ENCODE assay signal across 1 cellular context in the genomic region with DNA sequence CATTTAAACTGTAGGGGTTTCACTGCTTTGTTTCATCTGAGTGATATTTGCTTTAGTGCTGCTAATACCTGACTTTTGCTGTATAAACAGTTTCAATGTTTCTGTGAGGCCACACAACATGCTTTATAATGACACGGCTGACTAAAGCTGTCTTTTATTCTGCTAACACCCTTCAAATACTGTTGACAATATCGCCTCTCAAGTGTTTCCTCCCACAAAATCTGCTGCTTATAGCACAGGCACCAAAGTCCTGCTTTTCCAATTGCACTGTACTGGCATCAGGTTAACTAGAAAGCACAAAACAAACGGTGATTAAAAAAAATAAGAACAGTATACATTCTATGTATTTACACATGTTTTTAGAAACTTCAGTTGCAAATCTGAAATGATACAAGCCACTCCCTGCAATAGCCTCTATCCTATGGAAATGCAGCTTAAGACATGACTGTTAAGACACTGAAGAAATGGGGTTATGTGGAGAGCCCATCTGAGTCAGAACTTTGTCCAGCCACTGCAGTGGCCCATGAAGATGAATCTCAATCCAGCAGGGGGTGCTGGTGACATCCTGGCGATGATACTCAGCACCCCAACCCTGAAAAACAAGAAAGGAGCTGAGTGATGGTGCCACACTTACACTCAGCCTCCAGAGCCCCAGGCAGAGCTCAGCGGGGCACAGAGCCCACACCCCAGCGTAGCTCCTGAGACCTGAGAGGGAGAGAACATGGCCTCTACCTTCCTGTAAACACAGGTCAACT.
TF ChIP-seq lines count a peak whose summit lies in the region.

No MANE protein-coding gene starts in this region.

TF ChIP-seq in Ishikawa, 13 proteins besides CTCF, POLR2A, EP300 and RAD21 (continued from another document):
- TF ChIP-seq, protein P1, sequence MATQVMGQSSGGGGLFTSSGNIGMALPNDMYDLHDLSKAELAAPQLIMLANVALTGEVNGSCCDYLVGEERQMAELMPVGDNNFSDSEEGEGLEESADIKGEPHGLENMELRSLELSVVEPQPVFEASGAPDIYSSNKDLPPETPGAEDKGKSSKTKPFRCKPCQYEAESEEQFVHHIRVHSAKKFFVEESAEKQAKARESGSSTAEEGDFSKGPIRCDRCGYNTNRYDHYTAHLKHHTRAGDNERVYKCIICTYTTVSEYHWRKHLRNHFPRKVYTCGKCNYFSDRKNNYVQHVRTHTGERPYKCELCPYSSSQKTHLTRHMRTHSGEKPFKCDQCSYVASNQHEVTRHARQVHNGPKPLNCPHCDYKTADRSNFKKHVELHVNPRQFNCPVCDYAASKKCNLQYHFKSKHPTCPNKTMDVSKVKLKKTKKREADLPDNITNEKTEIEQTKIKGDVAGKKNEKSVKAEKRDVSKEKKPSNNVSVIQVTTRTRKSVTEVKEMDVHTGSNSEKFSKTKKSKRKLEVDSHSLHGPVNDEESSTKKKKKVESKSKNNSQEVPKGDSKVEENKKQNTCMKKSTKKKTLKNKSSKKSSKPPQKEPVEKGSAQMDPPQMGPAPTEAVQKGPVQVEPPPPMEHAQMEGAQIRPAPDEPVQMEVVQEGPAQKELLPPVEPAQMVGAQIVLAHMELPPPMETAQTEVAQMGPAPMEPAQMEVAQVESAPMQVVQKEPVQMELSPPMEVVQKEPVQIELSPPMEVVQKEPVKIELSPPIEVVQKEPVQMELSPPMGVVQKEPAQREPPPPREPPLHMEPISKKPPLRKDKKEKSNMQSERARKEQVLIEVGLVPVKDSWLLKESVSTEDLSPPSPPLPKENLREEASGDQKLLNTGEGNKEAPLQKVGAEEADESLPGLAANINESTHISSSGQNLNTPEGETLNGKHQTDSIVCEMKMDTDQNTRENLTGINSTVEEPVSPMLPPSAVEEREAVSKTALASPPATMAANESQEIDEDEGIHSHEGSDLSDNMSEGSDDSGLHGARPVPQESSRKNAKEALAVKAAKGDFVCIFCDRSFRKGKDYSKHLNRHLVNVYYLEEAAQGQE (IDR thresholded peaks at IDR 0.05; ENCODE audit: low read depth): no peak
- TF ChIP-seq CEBPB (IDR thresholded peaks at IDR 0.05): no peak
- no peak for TF ChIP-seq TCF12 (IDR thresholded peaks at IDR 0.05; ENCODE audit: low read depth)
TF ChIP-seq in Ishikawa: peak in this region for 0.
